Comparison of ENCODE assay signal across 8 cellular contexts in the genomic region with DNA sequence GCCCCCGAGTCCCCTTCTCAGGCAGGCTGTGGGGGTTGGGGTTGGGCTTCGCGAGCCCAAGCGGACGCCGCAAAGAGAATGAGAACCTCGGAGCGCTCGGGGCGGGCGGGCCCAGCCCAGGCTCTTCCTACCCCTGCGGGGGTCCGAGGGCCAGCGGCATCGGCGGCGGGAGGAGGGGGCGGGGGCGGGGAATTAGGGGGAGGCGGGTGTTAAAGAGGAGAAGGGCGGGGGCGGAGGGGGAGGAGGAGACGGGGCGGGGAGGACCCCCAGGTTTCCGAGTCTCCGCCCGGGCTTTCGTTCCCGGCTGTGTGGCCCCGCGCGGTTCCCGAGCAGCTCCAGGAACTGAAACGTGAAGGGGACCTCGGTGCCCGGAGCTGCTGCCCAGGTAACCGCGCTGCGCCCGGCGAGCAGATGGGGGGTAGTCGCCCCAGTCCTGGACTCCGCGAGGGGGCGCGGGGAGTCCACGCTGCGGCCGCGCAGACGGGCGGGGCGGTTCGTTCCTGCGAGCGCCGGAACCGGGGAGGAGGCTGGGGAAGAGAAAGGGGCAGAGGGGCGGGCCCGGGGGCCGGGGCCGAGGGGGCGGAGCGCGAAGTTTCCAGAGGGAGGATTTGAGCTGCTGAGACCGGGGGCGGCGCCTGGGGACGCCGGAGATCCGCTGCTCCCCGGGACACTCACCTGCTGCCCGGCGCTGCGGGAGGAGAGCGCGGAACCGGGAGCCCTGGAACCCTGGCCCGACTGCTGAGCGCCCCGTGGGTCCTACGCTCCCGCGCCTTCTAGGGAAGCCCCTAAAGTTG. TPM values are rescaled to one million over a fixed set of nuclear protein-coding genes. Genes with fewer than 3 reads are reported as not detected.
DNase-seq lines count a peak whose midpoint lies in the region; ATAC-seq and TF ChIP-seq lines count a peak whose summit lies in the region.

No MANE protein-coding gene starts in this region.

- peaks cover 22% of the 10 kb centered on the region; the same call in 1 of the 2 replicates for H3K4me1 ChIP-seq in GM23338 (ENCODE audit: insufficient read depth)

- peaks cover 17% of the 10 kb centered on the region for H4K20me1 ChIP-seq in GM23338 (replicated peaks; ENCODE audit: insufficient read depth)

- H3K36me3 Mint-ChIP-seq in GM23338 (ENCODE audit: low read depth): peaks cover 3% of the 10 kb centered on the region; the same call in 1 of the 3 replicates
- H3K36me3 Mint-ChIP-seq in activated naive CD8-positive, alpha-beta T cell treated with anti-CD3 and anti-CD28 coated beads, Interleukin-2, amount 50 U/mL, for 24 hours (ENCODE audit: low read depth): peaks cover 2% of the 10 kb centered on the region

- H3K27ac ChIP-seq in GM23338 (ENCODE audit: low read depth): 0 out of 2 replicates have a peak overlapping the region, but pooled peaks have one; percentile 80

- ATAC-seq in GM23338 (peak; percentile 78), sciatic nerve (no peak), GM19467 (IDR thresholded peaks at IDR 0.05; ENCODE audit: unreplicated experiment) (no peak)
- ATAC-seq in activated naive CD8-positive, alpha-beta T cell treated with anti-CD3 and anti-CD28 coated beads, Interleukin-2, amount 50 U/mL, for 24 hours: peak; percentile 57

- peak; percentile 94 for DNase-seq in GM23338 (ENCODE audit: low spot score)
- DNase-seq in NCI-H510A treated with DMSO at 0.1 percent for 48 hours (lab: John Stamatoyannopoulos, UW): peak; percentile 99
- peak; percentile 53 for DNase-seq in activated naive CD8-positive, alpha-beta T cell treated with anti-CD3 and anti-CD28 coated beads, Interleukin-2, amount 50 U/mL, for 24 hours
- peak; percentile 90 for DNase-seq in iPS-NIHi11 (ENCODE audit: low spot score)
- DNase-seq in stimulated activated CD4-positive, alpha-beta T cell treated with anti-CD3 and anti-CD28 coated beads, Interleukin-4, amount 100 ng/mL, for 1 hour: peak; percentile 44
- no peak for DNase-seq in sciatic nerve (ENCODE audit: low spot score)
- DNase-seq in GM10248 (ENCODE audit: extremely low spot score): no peak

- H3K4me2 ChIP-seq in GM23338: peak overlapping the region; percentile 97

- H3K4me3 Mint-ChIP-seq in GM23338: peak overlapping the region; percentile 82
- H3K4me3 Mint-ChIP-seq in activated naive CD8-positive, alpha-beta T cell treated with anti-CD3 and anti-CD28 coated beads, Interleukin-2, amount 50 U/mL, for 24 hours: peak overlapping the region; percentile 29

- H3K79me2 ChIP-seq in GM23338 (replicated peaks; ENCODE audit: insufficient read depth): no peaks in the 10 kb centered on the region; the same call in 1 of the 2 replicates

- peaks cover 55% of the 10 kb centered on the region for H3K27me3 ChIP-seq in GM23338 (ENCODE audit: insufficient read depth)

- H3K27ac Mint-ChIP-seq in GM23338: no peak overlapping the region
- H3K27ac Mint-ChIP-seq in activated naive CD8-positive, alpha-beta T cell treated with anti-CD3 and anti-CD28 coated beads, Interleukin-2, amount 50 U/mL, for 24 hours: no peak overlapping the region

- H3K4me3 ChIP-seq in GM23338: peak overlapping the region; percentile 76

- H3K9me3 Mint-ChIP-seq in GM23338: no peaks in the 10 kb centered on the region; the same call in 2 of the 3 replicates
- peaks cover 12% of the 10 kb centered on the region for H3K9me3 Mint-ChIP-seq in activated naive CD8-positive, alpha-beta T cell treated with anti-CD3 and anti-CD28 coated beads, Interleukin-2, amount 50 U/mL, for 24 hours

- peak overlapping the region; percentile 66; the same call in 1 of the 2 replicates for H2AFZ ChIP-seq in GM23338

- H3K4me1 Mint-ChIP-seq in GM23338: peaks cover 28% of the 10 kb centered on the region
- no peaks in the 10 kb centered on the region for H3K4me1 Mint-ChIP-seq in activated naive CD8-positive, alpha-beta T cell treated with anti-CD3 and anti-CD28 coated beads, Interleukin-2, amount 50 U/mL, for 24 hours

- H3K9me2 ChIP-seq in GM23338 (ENCODE audit: insufficient read depth): no peaks in the 10 kb centered on the region

- POLR2A ChIA-PET in GM10248 (lab: Yijun Ruan, JAX): no interaction called here

- intact Hi-C loops in sciatic nerve (cut with DNase I): no loop called here

- peaks cover 4% of the 10 kb centered on the region for H3F3A ChIP-seq in GM23338 (replicated peaks; ENCODE audit: low read depth)

- TF ChIP-seq CTCF in GM23338 (conservative IDR thresholded peaks at IDR 0.05; ENCODE audit: low read depth in 2 of 2) (peak in 1 of 2 experiments; percentile 30; a peak in 2 of 4 replicates), GM10248 (IDR thresholded peaks at IDR 0.05; ENCODE audit: control extremely low read depth, extremely low read depth, low read depth, missing control alignments) (no peak)

- CTCF ChIA-PET in GM10248 (lab: Yijun Ruan, JAX): no interaction called here

- peaks cover 30% of the 10 kb centered on the region for H3K27me3 Mint-ChIP-seq in GM23338 (ENCODE audit: insufficient read depth, low read depth, poor library complexity)
- peaks cover 33% of the 10 kb centered on the region for H3K27me3 Mint-ChIP-seq in activated naive CD8-positive, alpha-beta T cell treated with anti-CD3 and anti-CD28 coated beads, Interleukin-2, amount 50 U/mL, for 24 hours

- no peaks in the 10 kb centered on the region for H3K36me3 ChIP-seq in GM23338 (ENCODE audit: insufficient read depth)

TF ChIP-seq in GM23338, 12 proteins besides CTCF, POLR2A, EP300 and RAD21 (continues in another document):
- TF ChIP-seq CREB1 (CRISPR knock-in tag; IDR thresholded peaks at IDR 0.05; ENCODE audit: low read depth) (no peak), ZNF114 (CRISPR knock-in tag; IDR thresholded peaks at IDR 0.05) (no peak), JUNB (IDR thresholded peaks at IDR 0.05; ENCODE audit: unreplicated experiment) (no peak), EZH2 (IDR thresholded peaks at IDR 0.05; ENCODE audit: low read depth, unreplicated experiment) (no peak), STAT1 (IDR thresholded peaks at IDR 0.05; ENCODE audit: unreplicated experiment) (no peak), REST (IDR thresholded peaks at IDR 0.05; ENCODE audit: unreplicated experiment) (peak; percentile 8), EZH2phosphoT487 (IDR thresholded peaks at IDR 0.05; ENCODE audit: unreplicated experiment) (no peak), POLR2AphosphoS5 (IDR thresholded peaks at IDR 0.05; ENCODE audit: low read depth) (peak; percentile 62)

RNA-seq across cellular contexts. Expression of gene PLEKHG4B, which starts 38.4 kb away (rescaled TPM):
- 43.7 and 54.8 TPM in 2 replicates for total RNA-seq in GM23338 (2014; rRNA removed; shearing (Covaris generic))
- polyA plus RNA-seq in GM23338 (2016; fragmentation: Nextera tagmentation; extraction: Ambion mirVana): 33.5 and 34.2 TPM in 2 replicates
- total RNA-seq in sciatic nerve: 1.1 TPM

Comparison
In these comparisons a context has a peak if more than half of its experiments do, and no peak if none do; other contexts are left out.
1. ATAC-seq: peak in GM23338 (single experiment) and activated naive CD8-positive, alpha-beta T cell treated with anti-CD3 and anti-CD28 coated beads, Interleukin-2, amount 50 U/mL, for 24 hours (single experiment); none in sciatic nerve (single experiment) and GM19467 (single experiment).
2. DNase-seq: peak in GM23338 (single experiment), NCI-H510A treated with DMSO at 0.1 percent for 48 hours (single experiment), activated naive CD8-positive, alpha-beta T cell treated with anti-CD3 and anti-CD28 coated beads, Interleukin-2, amount 50 U/mL, for 24 hours (single experiment), iPS-NIHi11 (single experiment) and stimulated activated CD4-positive, alpha-beta T cell treated with anti-CD3 and anti-CD28 coated beads, Interleukin-4, amount 100 ng/mL, for 1 hour (single experiment); none in sciatic nerve (single experiment) and GM10248 (single experiment).
3. RNA of gene PLEKHG4B, which starts 38.4 kb away (total RNA-seq): 43.7 to 54.8 TPM in GM23338; 1.1 TPM in sciatic nerve (single experiment); every median in the first group is over 10 times any median in the second.